Comparison of ENCODE assay signal across 20 cellular contexts in genomic region chr5:173903396-173904140, GRCh38. TPM values are rescaled to one million over a fixed set of nuclear protein-coding genes. Genes with fewer than 3 reads are reported as not detected.
DNase-seq lines count a peak whose midpoint lies in the region; ATAC-seq and TF ChIP-seq lines count a peak whose summit lies in the region.
"Had no signal": no experiment of that assay in that cellular context is flagged by ENCODE, and none has a peak within 500 bp of the region (broad histone marks: within the 10 kb centered on the region; RNA-seq: fewer than 3 reads in every experiment).

No MANE protein-coding gene starts in this region.

- no peaks in the 10 kb centered on the region for H3K27me3 ChIP-seq in gastrocnemius medialis
- H3K27me3 ChIP-seq: transverse colon had no signal

- ATAC-seq in GM18867 (IDR thresholded peaks at IDR 0.05; ENCODE audit: unreplicated experiment): peak; percentile 43
- peak; percentile 41 for ATAC-seq in HG03432 (IDR thresholded peaks at IDR 0.05; ENCODE audit: unreplicated experiment)
- no peak for ATAC-seq in gastrocnemius medialis
- no peak for ATAC-seq in GM19328 (IDR thresholded peaks at IDR 0.05; ENCODE audit: unreplicated experiment)
- no peak for ATAC-seq in HG03520 (IDR thresholded peaks at IDR 0.05; ENCODE audit: unreplicated experiment)
- ATAC-seq: activated naive CD8-positive, alpha-beta T cell treated with anti-CD3 and anti-CD28 coated beads, Interleukin-2, amount 50 U/mL, for 24 hours; CD8-positive, alpha-beta T cell; esophagus mucosa had no signal

- H3K27ac ChIP-seq in gastrocnemius medialis: peak overlapping the region; percentile 89 to 99 (median 95)

- in situ Hi-C loops in gastrocnemius medialis (cut with MboI; ENCODE audit: low sequenced_read_pairs in 4 of 4): no loop called here

- peaks cover 60 to 89% of the 10 kb centered on the region in 2 donors for H3K4me1 ChIP-seq in gastrocnemius medialis

- intact Hi-C loops in gastrocnemius medialis (cut with DNase I; ENCODE audit: low total_unique reads): loop anchor here (10.0 kb wide), 1 partner anchor 449 kb away; no protein-coding TSS in a partner anchor

- DNase-seq in cerebellar cortex (ENCODE audit: low spot score) (peak; percentile 39), gastrocnemius medialis (no peak), NCI-H2081 treated with DMSO at 0.1 percent for 48 hours (lab: John Stamatoyannopoulos, UW) (no peak), 8988T (no peak)
- DNase-seq: activated effector memory CD4-positive, alpha-beta T cell treated with Interleukin-2 at 50 U/mL for 16 hours; activated naive CD8-positive, alpha-beta T cell treated with anti-CD3 and anti-CD28 coated beads, Interleukin-2, amount 50 U/mL, for 24 hours; CD8-positive, alpha-beta T cell; DMS79; NCI-H1694 treated with DMSO at 0.1 percent for 48 hours; NCI-H345; NK-92 treated with Interleukin-12 subunit alpha and Interleukin-12 subunit beta, amount 100 ng/mL, for 24 hours; retina; SW 1271; transverse colon had no signal

- no peak for TF ChIP-seq CTCF in gastrocnemius medialis (IDR thresholded peaks at IDR 0.05 in 4 of 5, conservative IDR thresholded peaks at IDR 0.05 in 1 of 5)

- no peak for TF ChIP-seq POLR2A in gastrocnemius medialis (IDR thresholded peaks at IDR 0.05)

- H3K4me3 ChIP-seq in gastrocnemius medialis: peak overlapping the region in 1 of 4 donors; percentile 10
- H3K4me3 ChIP-seq: HAP-1, transverse colon had no signal

- H3K9me3 ChIP-seq in gastrocnemius medialis: no peaks in the 10 kb centered on the region
- H3K9me3 ChIP-seq: HAP-1, transverse colon had no signal

- no peaks in the 10 kb centered on the region for H3K36me3 ChIP-seq in gastrocnemius medialis
- H3K36me3 ChIP-seq: HAP-1, transverse colon had no signal

RNA-seq across cellular contexts. Expression of gene CPEB4, which starts 15.4 kb away (rescaled TPM):
- total RNA-seq in gastrocnemius medialis: 100 to 1,000 TPM in 2 of 4 donors, 10 to 100 TPM in 2; 97.8 to 109 (median 102) TPM

Comparison
In these comparisons a context has a peak if more than half of its experiments do, and no peak if none do; other contexts are left out.
1. ATAC-seq: peak in GM18867 (single experiment) and HG03432 (single experiment); none in gastrocnemius medialis (0 of 2), GM19328 (single experiment) and HG03520 (single experiment).